13 cellular contexts compared by ENCODE assay signal in the genomic region with DNA sequence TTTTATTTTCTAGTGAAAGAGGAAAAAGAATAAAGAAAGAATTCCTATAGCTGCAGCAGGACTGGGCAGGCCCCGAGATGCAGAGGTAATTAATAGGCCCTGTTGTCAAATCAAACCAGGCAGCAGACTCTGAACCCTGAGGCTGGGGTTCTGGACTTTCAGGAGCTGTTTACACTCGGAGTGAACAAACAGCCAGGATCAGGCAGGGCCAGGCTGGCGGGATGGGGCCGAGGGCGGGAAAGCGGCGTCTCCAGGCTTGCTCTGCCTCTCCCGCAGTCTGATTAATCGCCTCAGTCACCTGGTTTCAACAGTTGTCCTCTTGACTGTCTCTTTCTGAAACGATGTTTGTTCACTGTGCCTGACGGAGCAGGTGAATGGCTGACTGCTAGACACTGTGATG.
A peak's percentile ranks its signal among the peaks of the same experiment; 100 is the strongest.
DNase-seq lines count a peak whose midpoint lies in the region; ATAC-seq and TF ChIP-seq lines count a peak whose summit lies in the region.
"Had no signal": no experiment of that assay in that cellular context is flagged by ENCODE, and none has a peak within 500 bp of the region (broad histone marks: within the 10 kb centered on the region; RNA-seq: fewer than 3 reads in every experiment).

No MANE protein-coding gene starts in this region.

- H3K18ac ChIP-seq in trophoblast cell (ENCODE audit: low read length): no peak overlapping the region

- no peak overlapping the region for H4K8ac ChIP-seq in trophoblast cell (ENCODE audit: low read depth, low read length)

- no peak overlapping the region for H3K14ac ChIP-seq in trophoblast cell (ENCODE audit: low read length)

- H3K27me3 ChIP-seq in GM23338 (ENCODE audit: insufficient read depth) (no peaks in the 10 kb centered on the region), trophoblast cell (ENCODE audit: insufficient read depth, low read length) (no peaks in the 10 kb centered on the region), tibial nerve (no peaks in the 10 kb centered on the region), gastrocnemius medialis (peaks cover 0 to 14% (median 5%) of the 10 kb centered on the region in 3 donors)
- no peaks in the 10 kb centered on the region for H3K27me3 ChIP-seq in effector memory CD4-positive, alpha-beta T cell (replicated peaks; ENCODE audit: control insufficient read depth, insufficient read depth, low read length, poor library complexity, severe bottlenecking)

- H3K4me1 ChIP-seq in GM23338 (ENCODE audit: insufficient read depth) (peaks cover 41% of the 10 kb centered on the region), trophoblast cell (ENCODE audit: control insufficient read depth in 1 of 2, insufficient read depth in 2 of 2, low read length in 2 of 2) (peaks cover 8 to 11% of the 10 kb centered on the region in 2 experiments), tibial nerve (no peaks in the 10 kb centered on the region), gastrocnemius medialis (no peaks in the 10 kb centered on the region)
- H3K4me1 ChIP-seq in effector memory CD4-positive, alpha-beta T cell (ENCODE audit: control insufficient read depth, insufficient read depth, low read length, poor library complexity, severe bottlenecking): no peaks in the 10 kb centered on the region
- H3K4me1 ChIP-seq: heart right ventricle had no signal

- no peak overlapping the region for H3K27ac Mint-ChIP-seq in GM23338
- H3K27ac Mint-ChIP-seq: activated CD4-positive, alpha-beta T cell treated with anti-CD3 and anti-CD28 coated beads, Interleukin-2, amount 10 ng/mL, durations not matched to agents 7 days and 5 days; activated naive CD4-positive, alpha-beta T cell treated with anti-CD3 and anti-CD28 coated beads, Interleukin-2, amount 50 U/mL, for 72 hours; CD14-positive monocyte had no signal

- H3K4me3 Mint-ChIP-seq in GM23338: no peak overlapping the region
- H3K4me3 Mint-ChIP-seq: activated CD4-positive, alpha-beta T cell treated with anti-CD3 and anti-CD28 coated beads, Interleukin-2, amount 10 ng/mL, durations not matched to agents 7 days and 5 days; CD14-positive monocyte had no signal

- DNase-seq in GM23338 (ENCODE audit: low spot score): no peak
- DNase-seq in NCI-H2196 (lab: John Stamatoyannopoulos, UW; ENCODE audit: unreplicated experiment): peak; percentile 44
- peak; percentile 1 for DNase-seq in astrocyte of the spinal cord (ENCODE audit: low read depth, low spot score)
- no peak for DNase-seq in trophoblast cell
- no peak for DNase-seq in tibial nerve (ENCODE audit: low spot score in 2 of 2)
- DNase-seq in effector memory CD4-positive, alpha-beta T cell: no peak
- no peak for DNase-seq in foreskin melanocyte
- no peak for DNase-seq in gastrocnemius medialis
- DNase-seq: activated CD4-positive, alpha-beta T cell treated with anti-CD3 and anti-CD28 coated beads, Interleukin-2, amount 10 ng/mL, durations not matched to agents 7 days and 5 days; heart right ventricle; NCI-H1048 had no signal

- H3K27ac ChIP-seq in GM23338 (ENCODE audit: low read depth) (0 out of 2 replicates have a peak overlapping the region, but pooled peaks have one; percentile 6), trophoblast cell (ENCODE audit: low read depth, low read length) (peak overlapping the region; percentile 12), tibial nerve (peak overlapping the region in 1 of 4 donors; percentile 49), gastrocnemius medialis (no peak overlapping the region)
- H3K27ac ChIP-seq in effector memory CD4-positive, alpha-beta T cell (ENCODE audit: insufficient read depth, low read length, poor library complexity, severe bottlenecking): no peak overlapping the region
- H3K27ac ChIP-seq: heart right ventricle had no signal

- peaks cover 44% of the 10 kb centered on the region for H3K4me1 Mint-ChIP-seq in GM23338
- H3K4me1 Mint-ChIP-seq: activated CD4-positive, alpha-beta T cell treated with anti-CD3 and anti-CD28 coated beads, Interleukin-2, amount 10 ng/mL, durations not matched to agents 7 days and 5 days; CD14-positive monocyte had no signal

- no peak overlapping the region for H2AK5ac ChIP-seq in trophoblast cell (ENCODE audit: low read length)

- no peak overlapping the region for H2BK5ac ChIP-seq in trophoblast cell (ENCODE audit: low read depth, low read length, poor library complexity)

- no peaks in the 10 kb centered on the region for H3K27me3 Mint-ChIP-seq in GM23338 (ENCODE audit: insufficient read depth, low read depth, poor library complexity)
- H3K27me3 Mint-ChIP-seq: activated CD4-positive, alpha-beta T cell treated with anti-CD3 and anti-CD28 coated beads, Interleukin-2, amount 10 ng/mL, durations not matched to agents 7 days and 5 days had no signal

- no CpG with 5 or more reads among the region's 11 CpGs for WGBS in trophoblast cell (ENCODE audit: extremely low coverage, insufficient coverage, insufficient read length)
- 75 to 84% methylated on average over 11 of the region's 11 CpGs for WGBS in tibial nerve, 2 donors

- in situ Hi-C loops in astrocyte of the spinal cord (cut with HindIII; ENCODE audit: low sequenced_read_pairs): no loop called here
- in situ Hi-C loops in gastrocnemius medialis (cut with MboI; ENCODE audit: low sequenced_read_pairs in 4 of 4): no loop called here

- H4K12ac ChIP-seq in trophoblast cell (ENCODE audit: low read depth, low read length): no peak overlapping the region

- no peak overlapping the region for H3K4me3 ChIP-seq in GM23338
- H3K4me3 ChIP-seq in astrocyte of the spinal cord (ENCODE audit: low read depth, low read length): no peak overlapping the region
- no peak overlapping the region for H3K4me3 ChIP-seq in trophoblast cell (ENCODE audit: low read depth, low read length)
- no peak overlapping the region for H3K4me3 ChIP-seq in tibial nerve
- H3K4me3 ChIP-seq in effector memory CD4-positive, alpha-beta T cell (ENCODE audit: insufficient read depth, low read depth, low read length, poor library complexity, severe bottlenecking): no peak overlapping the region
- H3K4me3 ChIP-seq in gastrocnemius medialis: no peak overlapping the region
- H3K4me3 ChIP-seq: heart right ventricle had no signal

- peak; percentile 29 for ATAC-seq in GM23338
- ATAC-seq in gastrocnemius medialis: no peak
- ATAC-seq: heart right ventricle had no signal

- no peak for TF ChIP-seq EP300 in tibial nerve (IDR thresholded peaks at IDR 0.05)

- TF ChIP-seq CTCF in GM23338 (conservative IDR thresholded peaks at IDR 0.05; ENCODE audit: low read depth in 2 of 2) (no peak), astrocyte of the spinal cord (IDR thresholded peaks at IDR 0.05; ENCODE audit: low read depth, low read length) (no peak), tibial nerve (IDR thresholded peaks at IDR 0.05) (no peak), gastrocnemius medialis (IDR thresholded peaks at IDR 0.05 in 4 of 5, conservative IDR thresholded peaks at IDR 0.05 in 1 of 5) (no peak)

- H3K79me2 ChIP-seq in GM23338 (replicated peaks; ENCODE audit: insufficient read depth) (no peaks in the 10 kb centered on the region), trophoblast cell (ENCODE audit: control insufficient read depth, insufficient read depth, low read length, poor library complexity) (no peaks in the 10 kb centered on the region)

- intact Hi-C loops in gastrocnemius medialis (cut with DNase I; ENCODE audit: low total_unique reads): no loop called here

- H3K4me2 ChIP-seq in GM23338 (no peak overlapping the region), trophoblast cell (ENCODE audit: low read length) (no peak overlapping the region)

- H4K20me1 ChIP-seq in GM23338 (replicated peaks; ENCODE audit: insufficient read depth): no peaks in the 10 kb centered on the region

- H2BK120ac ChIP-seq in trophoblast cell (ENCODE audit: insufficient read depth, low read length, poor library complexity): no peak overlapping the region

- H3K23ac ChIP-seq in trophoblast cell (ENCODE audit: low read length): no peak overlapping the region

- H4K91ac ChIP-seq in trophoblast cell (ENCODE audit: low read depth, low read length): no peak overlapping the region

- peaks cover 7% of the 10 kb centered on the region; the same call in 1 of the 2 replicates for H3F3A ChIP-seq in GM23338 (replicated peaks; ENCODE audit: low read depth)

- H3K36me3 ChIP-seq in GM23338 (ENCODE audit: insufficient read depth) (no peaks in the 10 kb centered on the region), trophoblast cell (ENCODE audit: control insufficient read depth in 1 of 2, insufficient read depth in 2 of 2, low read length in 2 of 2) (peaks cover 6 to 10% of the 10 kb centered on the region in 2 experiments), tibial nerve (no peaks in the 10 kb centered on the region), gastrocnemius medialis (no peaks in the 10 kb centered on the region)
- H3K36me3 ChIP-seq in effector memory CD4-positive, alpha-beta T cell (ENCODE audit: control insufficient read depth, insufficient read depth, low read length): no peaks in the 10 kb centered on the region
- H3K36me3 ChIP-seq: heart right ventricle had no signal

- no peaks in the 10 kb centered on the region; the same call in 2 of the 3 replicates for H3K9me3 Mint-ChIP-seq in GM23338
- H3K9me3 Mint-ChIP-seq: activated CD4-positive, alpha-beta T cell treated with anti-CD3 and anti-CD28 coated beads, Interleukin-2, amount 10 ng/mL, durations not matched to agents 7 days and 5 days; activated naive CD4-positive, alpha-beta T cell treated with anti-CD3 and anti-CD28 coated beads, Interleukin-2, amount 50 U/mL, for 72 hours had no signal

- H3K4ac ChIP-seq in trophoblast cell (ENCODE audit: low read depth, low read length): no peak overlapping the region

- 0 out of 2 replicates have a peak, but pooled peaks cover 3% of the 10 kb centered on the region for H3K9me2 ChIP-seq in GM23338 (ENCODE audit: insufficient read depth)

- TF ChIP-seq POLR2A in tibial nerve (IDR thresholded peaks at IDR 0.05) (no peak), gastrocnemius medialis (IDR thresholded peaks at IDR 0.05) (no peak)

- H3K36me3 Mint-ChIP-seq in GM23338 (ENCODE audit: low read depth): no peaks in the 10 kb centered on the region
- H3K36me3 Mint-ChIP-seq: activated naive CD4-positive, alpha-beta T cell treated with anti-CD3 and anti-CD28 coated beads, Interleukin-2, amount 50 U/mL, for 72 hours; CD14-positive monocyte had no signal

- no peak overlapping the region for H3K9ac ChIP-seq in trophoblast cell (ENCODE audit: low read length)

- H3K9me3 ChIP-seq in trophoblast cell (ENCODE audit: insufficient read depth, low read depth, low read length) (no peaks in the 10 kb centered on the region), tibial nerve (no peaks in the 10 kb centered on the region), gastrocnemius medialis (no peaks in the 10 kb centered on the region)
- H3K9me3 ChIP-seq in effector memory CD4-positive, alpha-beta T cell (ENCODE audit: control insufficient read depth, low read length): no peaks in the 10 kb centered on the region
- H3K9me3 ChIP-seq: heart right ventricle had no signal

- H2AFZ ChIP-seq in GM23338 (no peak overlapping the region), trophoblast cell (ENCODE audit: insufficient read depth, low read length, poor library complexity) (no peak overlapping the region)

- no peak overlapping the region for H2BK12ac ChIP-seq in trophoblast cell (ENCODE audit: low read length)

- H3K79me1 ChIP-seq in trophoblast cell (ENCODE audit: low read length): no peaks in the 10 kb centered on the region

TF ChIP-seq in GM23338, 12 proteins besides CTCF, POLR2A, EP300 and RAD21 (continues in another document):
- no peak for TF ChIP-seq JUNB (IDR thresholded peaks at IDR 0.05; ENCODE audit: unreplicated experiment)

Comparison
In these comparisons a context has a peak if more than half of its experiments do, and no peak if none do; other contexts are left out.
1. DNase-seq: peak in NCI-H2196 (single experiment) and astrocyte of the spinal cord (single experiment); none in GM23338 (single experiment), trophoblast cell (0 of 2), tibial nerve (0 of 2), effector memory CD4-positive, alpha-beta T cell (0 of 3), foreskin melanocyte (single experiment) and gastrocnemius medialis (0 of 2).
2. H3K27ac ChIP-seq: peak in GM23338 (single experiment) and trophoblast cell (single experiment); none in effector memory CD4-positive, alpha-beta T cell (single experiment) and gastrocnemius medialis (0 of 4).